8 cellular contexts compared by ENCODE assay signal in the genomic region with DNA sequence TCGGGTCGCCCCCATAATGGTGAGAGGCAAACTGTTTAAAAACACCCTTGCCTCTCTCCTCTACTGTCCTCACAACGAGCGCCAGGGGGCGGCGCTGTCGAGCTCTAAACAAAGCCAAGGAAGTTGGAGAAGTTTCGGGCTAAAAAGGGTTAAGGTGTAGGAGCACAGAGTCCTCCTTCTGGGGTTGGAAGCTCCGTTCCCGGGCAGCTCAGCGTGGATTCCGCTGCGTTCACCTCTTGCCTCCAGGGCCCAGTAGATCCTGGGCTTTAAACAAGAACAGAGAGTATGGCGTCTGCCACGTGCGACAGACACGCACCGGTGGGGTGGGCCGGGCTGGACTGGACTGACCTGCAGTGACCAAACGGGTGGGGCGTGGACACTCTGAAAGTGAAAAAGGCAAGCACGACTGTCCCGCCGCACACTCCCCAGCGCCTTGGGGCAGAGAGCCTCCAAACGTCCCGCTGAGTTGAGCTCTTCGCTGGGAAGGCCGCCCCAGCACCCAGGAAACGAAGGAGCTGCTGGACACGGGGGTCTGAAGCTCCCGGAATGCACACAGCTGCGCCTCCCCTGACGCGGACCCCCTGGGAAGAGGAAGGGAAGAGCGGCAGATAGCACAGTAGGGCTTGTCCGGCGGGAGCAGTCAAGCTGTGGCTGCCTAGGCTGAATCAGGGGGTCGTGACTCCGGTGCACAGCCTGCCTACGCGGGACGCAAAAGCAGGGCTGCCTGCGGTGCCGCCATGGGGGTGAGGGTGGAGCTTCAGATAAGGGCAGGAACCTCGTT. TPM values are rescaled to one million over a fixed set of nuclear protein-coding genes. Genes with fewer than 3 reads are reported as not detected.
DNase-seq lines count a peak whose midpoint lies in the region; ATAC-seq, FAIRE-seq and TF ChIP-seq lines count a peak whose summit lies in the region.

No MANE protein-coding gene starts in this region.

- DNase-seq in CD4-positive, alpha-beta memory T cell: peak in 1 of 5 donors; percentile 16
- peak; percentile 52 for DNase-seq in IMR-90
- DNase-seq in activated CD8-positive, alpha-beta T cell treated with anti-CD3 and anti-CD28 coated beads for 36 hours: peak; percentile 66
- DNase-seq in Right ventricle myocardium superior: peak; percentile 93
- no peak for DNase-seq in GM12892 (ENCODE audit: insufficient read length)

- WGBS in IMR-90 (ENCODE audit: extremely low coverage in 2 of 2, insufficient read length in 1 of 2), 2 experiments: 15% methylated on average over 17 of the region's 46 CpGs; no CpG with 5 or more reads in 1 of the 2 experiments

- H2BK15ac ChIP-seq in IMR-90 (ENCODE audit: low read depth, low read length): no peak overlapping the region

- no peaks in the 10 kb centered on the region for H3K36me3 Mint-ChIP-seq in CD4-positive, alpha-beta memory T cell
- no peaks in the 10 kb centered on the region for H3K36me3 Mint-ChIP-seq in activated CD8-positive, alpha-beta T cell treated with anti-CD3 and anti-CD28 coated beads for 36 hours (ENCODE audit: low read depth)

- H3K4me1 ChIP-seq in CD4-positive, alpha-beta memory T cell (ENCODE audit: insufficient read depth, low read length): peaks cover 6% of the 10 kb centered on the region
- H3K4me1 ChIP-seq in IMR-90 (ENCODE audit: control insufficient read depth, insufficient read depth, low read length) (peaks cover 4% of the 10 kb centered on the region; the same call in 1 of the 2 replicates), neutrophil (ENCODE audit: control insufficient read depth in 1 of 2, insufficient read depth in 1 of 2, low read depth in 1 of 2, low read length in 1 of 2) (peaks cover 29 to 39% of the 10 kb centered on the region in 2 experiments)

- no peak overlapping the region for H3K27ac ChIP-seq in CD4-positive, alpha-beta memory T cell (ENCODE audit: low read depth, low read length)
- H3K27ac ChIP-seq in IMR-90 (ENCODE audit: insufficient read depth, low read length) (no peak overlapping the region; the same call in 1 of the 2 replicates), neutrophil (peak overlapping the region; percentile 93)

- no peak overlapping the region for H3K4ac ChIP-seq in IMR-90 (ENCODE audit: low read depth, low read length)

- H3K4me1 Mint-ChIP-seq in CD4-positive, alpha-beta memory T cell: peaks cover 0 to 4% (median under 1%) of the 10 kb centered on the region in 4 donors
- H3K4me1 Mint-ChIP-seq in activated CD8-positive, alpha-beta T cell treated with anti-CD3 and anti-CD28 coated beads for 36 hours (ENCODE audit: low read depth): no peaks in the 10 kb centered on the region

- H3K9ac ChIP-seq in IMR-90 (ENCODE audit: low read depth, low read length): peak overlapping the region; percentile 20; the same call in 1 of the 2 replicates

- no peak overlapping the region for H4K8ac ChIP-seq in IMR-90 (ENCODE audit: low read depth in 2 of 2, low read length in 2 of 2)

- H4K91ac ChIP-seq in IMR-90 (ENCODE audit: insufficient read depth, low read depth, low read length): no peak overlapping the region

- no peaks in the 10 kb centered on the region for H3K9me1 ChIP-seq in IMR-90 (ENCODE audit: insufficient read depth, low read length)

- H3K4me3 ChIP-seq in CD4-positive, alpha-beta memory T cell (ENCODE audit: low read length in 2 of 2): no peak overlapping the region
- peak overlapping the region; percentile 31 for H3K4me3 ChIP-seq in IMR-90 (ENCODE audit: insufficient read depth, low read depth, low read length)
- peak overlapping the region; percentile 83 to 92 for H3K4me3 ChIP-seq in neutrophil (ENCODE audit: low read depth in 1 of 2, low read length in 1 of 2)

- CTCF ChIA-PET in CD4-positive, alpha-beta memory T cell (lab: Charles Lee; ENCODE audit: partially characterized antibody): interaction anchor here (1.5 kb wide), 1 partner anchor 186 kb away, joined by 3 read pairs; no protein-coding TSS in a partner anchor
- CTCF ChIA-PET in IMR-90 (lab: Yijun Ruan, JAX): interaction anchor here (0.9 to 2.6 kb wide), 6 partner anchors 11 to 359 kb away, joined by 3 to 7 read pairs (median 4); no protein-coding TSS in a partner anchor
- CTCF ChIA-PET in activated CD8-positive, alpha-beta T cell treated with anti-CD3 and anti-CD28 coated beads for 36 hours (lab: Charles Lee): interaction anchor here (1.0 to 1.4 kb wide), 3 partner anchors 10 to 299 kb away, joined by 4 to 6 read pairs (median 5); no protein-coding TSS in a partner anchor

- peaks cover 0 to 8% (median 0%) of the 10 kb centered on the region in 8 donors for H3K9me3 Mint-ChIP-seq in CD4-positive, alpha-beta memory T cell
- no peaks in the 10 kb centered on the region for H3K9me3 Mint-ChIP-seq in activated CD8-positive, alpha-beta T cell treated with anti-CD3 and anti-CD28 coated beads for 36 hours

- H3K36me3 ChIP-seq in CD4-positive, alpha-beta memory T cell (ENCODE audit: insufficient read depth, low read length): no peaks in the 10 kb centered on the region
- no peaks in the 10 kb centered on the region for H3K36me3 ChIP-seq in IMR-90 (ENCODE audit: control insufficient read depth, insufficient read depth, low read length)
- no peaks in the 10 kb centered on the region for H3K36me3 ChIP-seq in neutrophil

- H3K9me3 ChIP-seq in CD4-positive, alpha-beta memory T cell (ENCODE audit: control insufficient read depth in 1 of 2, low read length in 2 of 2): no peaks in the 10 kb centered on the region
- H3K9me3 ChIP-seq in IMR-90 (ENCODE audit: control insufficient read depth, insufficient read depth, low read length) (peaks cover 4% of the 10 kb centered on the region; the same call in 1 of the 2 replicates), neutrophil (no peaks in the 10 kb centered on the region)

- peak overlapping the region; percentile 82 for H3K4me2 ChIP-seq in IMR-90 (ENCODE audit: low read depth, low read length)

- ATAC-seq in IMR-90 (ENCODE audit: low read depth) (peak; percentile 54), Right ventricle myocardium superior (ENCODE audit: poor library complexity) (peak; percentile 60), GM21529 (IDR thresholded peaks at IDR 0.05; ENCODE audit: unreplicated experiment) (no peak), HG03039 (IDR thresholded peaks at IDR 0.05; ENCODE audit: unreplicated experiment) (no peak)
- peak; percentile 20 for ATAC-seq in activated CD8-positive, alpha-beta T cell treated with anti-CD3 and anti-CD28 coated beads for 36 hours

- FAIRE-seq in GM12892 (lab: Jason Lieb, UNC): no peak

- H3K27me3 ChIP-seq in CD4-positive, alpha-beta memory T cell (ENCODE audit: insufficient read depth, low read length): peaks cover 3% of the 10 kb centered on the region
- H3K27me3 ChIP-seq in IMR-90 (ENCODE audit: control insufficient read depth, insufficient read depth, low read length) (peaks cover 74% of the 10 kb centered on the region), neutrophil (peaks cover 90% of the 10 kb centered on the region)

- no peak overlapping the region for H4K5ac ChIP-seq in IMR-90 (ENCODE audit: low read depth, low read length)

- no peak overlapping the region for H3K56ac ChIP-seq in IMR-90 (ENCODE audit: extremely low read depth, insufficient read depth, low read length)

- no TSS peak for BruUV-seq in IMR-90 (replicated peaks; lab: Mats Ljungman, UMichigan)

- intact Hi-C loops in CD4-positive, alpha-beta memory T cell (cut with micrococcal nuclease): no loop called here
- intact Hi-C loops in IMR-90 (cut with micrococcal nuclease): loop anchor here (1.0 kb wide), 1 partner anchor 289 kb away; no protein-coding TSS in a partner anchor
- intact Hi-C loops in activated CD8-positive, alpha-beta T cell treated with anti-CD3 and anti-CD28 coated beads for 36 hours (cut with micrococcal nuclease): no loop called here
- intact Hi-C loops in Right ventricle myocardium superior (cut with DNase I): loop anchor here (5.0 to 10.0 kb wide), 2 partner anchors 154 to 186 kb away; no protein-coding TSS in a partner anchor

- peak overlapping the region; percentile 86 for H2AFZ ChIP-seq in IMR-90 (replicated peaks; ENCODE audit: low read length, poor library complexity)

- TF ChIP-seq POLR2A in IMR-90 (IDR thresholded peaks at IDR 0.05; ENCODE audit: low read depth, low read length) (no peak), GM12892 (IDR thresholded peaks at IDR 0.05; ENCODE audit: low read depth, low read length) (no peak)

- POLR2A ChIA-PET in CD4-positive, alpha-beta memory T cell (lab: Charles Lee; ENCODE audit: partially characterized antibody): no interaction called here
- POLR2A ChIA-PET in IMR-90 (lab: Charles Lee; ENCODE audit: unreplicated experiment): no interaction called here
- POLR2A ChIA-PET in activated CD8-positive, alpha-beta T cell treated with anti-CD3 and anti-CD28 coated beads for 36 hours (lab: Charles Lee): no interaction called here

- no peak overlapping the region for H3K18ac ChIP-seq in IMR-90 (ENCODE audit: low read depth, low read length)

- no peaks in the 10 kb centered on the region; the same call in 1 of the 2 replicates for H4K20me1 ChIP-seq in IMR-90 (ENCODE audit: insufficient read depth, low read length)

- peak overlapping the region in 5 of 8 donors; percentile 6 to 77 (median 17) for H3K4me3 Mint-ChIP-seq in CD4-positive, alpha-beta memory T cell
- no peak overlapping the region for H3K4me3 Mint-ChIP-seq in activated CD8-positive, alpha-beta T cell treated with anti-CD3 and anti-CD28 coated beads for 36 hours

- H3K23ac ChIP-seq in IMR-90 (ENCODE audit: low read depth, low read length): no peak overlapping the region

- H3K14ac ChIP-seq in IMR-90 (replicated peaks; ENCODE audit: low read depth, low read length): no peak overlapping the region

- peak overlapping the region in 1 of 7 donors; percentile 63 for H3K27ac Mint-ChIP-seq in CD4-positive, alpha-beta memory T cell
- no peak overlapping the region for H3K27ac Mint-ChIP-seq in activated CD8-positive, alpha-beta T cell treated with anti-CD3 and anti-CD28 coated beads for 36 hours

- peak; percentile 67 for TF ChIP-seq RAD21 in IMR-90 (IDR thresholded peaks at IDR 0.05; ENCODE audit: low read length)

- no peak overlapping the region for H2BK5ac ChIP-seq in IMR-90 (ENCODE audit: low read depth, low read length, poor library complexity, severe bottlenecking)

- H2BK120ac ChIP-seq in IMR-90 (ENCODE audit: low read depth, low read length): no peak overlapping the region

- dilution Hi-C loops in IMR-90 (cut with HindIII; ENCODE audit: low sequenced_read_pairs, unreplicated experiment): no loop called here

- H2BK20ac ChIP-seq in IMR-90 (ENCODE audit: low read depth, low read length): no peak overlapping the region

- in situ Hi-C loops in IMR-90 (cut with MboI; ENCODE audit: low sequenced_read_pairs): loop anchor here (10.0 kb wide), 1 partner anchor 294 kb away; no protein-coding TSS in a partner anchor

- TF ChIP-seq CTCF in IMR-90 (conservative IDR thresholded peaks at IDR 0.05; ENCODE audit: low read depth, low read length) (peak; percentile 63), neutrophil (IDR thresholded peaks at IDR 0.05) (peak; percentile 71)
- peak; percentile 39 for TF ChIP-seq CTCF in activated CD8-positive, alpha-beta T cell treated with anti-CD3 and anti-CD28 coated beads for 36 hours (IDR thresholded peaks at IDR 0.05)

- H2AK9ac ChIP-seq in IMR-90 (replicated peaks; ENCODE audit: low read depth, low read length, poor library complexity): peak overlapping the region; percentile 56

- peaks cover 21 to 29% of the 10 kb centered on the region in 2 donors for H3K27me3 Mint-ChIP-seq in CD4-positive, alpha-beta memory T cell
- H3K27me3 Mint-ChIP-seq in activated CD8-positive, alpha-beta T cell treated with anti-CD3 and anti-CD28 coated beads for 36 hours: peaks cover 49% of the 10 kb centered on the region

- no peaks in the 10 kb centered on the region for H3K79me1 ChIP-seq in IMR-90 (ENCODE audit: low read depth in 1 of 2, low read length in 2 of 2)

- no peak overlapping the region for H2AK5ac ChIP-seq in IMR-90 (ENCODE audit: low read depth, low read length)

RNA-seq across cellular contexts. Expression of a gene that starts 1.6 kb away (rescaled TPM):
- under 1 TPM; 0.29 to 0.50 TPM for total RNA-seq in CD4-positive, alpha-beta memory T cell
- polyA plus RNA-seq in CD4-positive, alpha-beta memory T cell: under 1 TPM in 1 of 2 donors, not detected in 1; 0.05 TPM
- total RNA-seq in IMR-90 (2012; rRNA removed): under 0.01 TPM in 1 of 2 replicates, not detected in the other
- polyA plus RNA-seq in IMR-90 (2012; rRNA removed): 0.07 and 0.09 TPM in 2 replicates
- 0.08 and 0.09 TPM in 2 replicates for polyA plus RNA-seq in IMR-90 (2012; cell fraction: cytosol; rRNA removed)
- polyA plus RNA-seq in IMR-90 (2012; cell fraction: nucleus; rRNA removed; ENCODE audit: low replicate concordance): 0.09 and 0.15 TPM in 2 replicates
- not detected for total RNA-seq in activated CD8-positive, alpha-beta T cell treated with anti-CD3 and anti-CD28 coated beads for 36 hours
- 11.8 TPM for total RNA-seq in Right ventricle myocardium superior
- polyA plus RNA-seq in GM12892 (2012; ENCODE audit: missing spikeins): not detected

RNA-seq across cellular contexts. Expression of a gene that starts 15.9 kb away (rescaled TPM):
- not detected for total RNA-seq in CD4-positive, alpha-beta memory T cell
- polyA plus RNA-seq in CD4-positive, alpha-beta memory T cell: not detected
- total RNA-seq in IMR-90 (2012; rRNA removed) (not detected in 2 replicates), Right ventricle myocardium superior (not detected)
- polyA plus RNA-seq in IMR-90 (2012; rRNA removed): not detected in 2 replicates
- polyA plus RNA-seq in IMR-90 (2012; cell fraction: cytosol; rRNA removed): not detected in 2 replicates
- not detected in 2 replicates for polyA plus RNA-seq in IMR-90 (2012; cell fraction: nucleus; rRNA removed; ENCODE audit: low replicate concordance)
- total RNA-seq in activated CD8-positive, alpha-beta T cell treated with anti-CD3 and anti-CD28 coated beads for 36 hours: not detected
- not detected for polyA plus RNA-seq in GM12892 (2012; ENCODE audit: missing spikeins)

RNA-seq across cellular contexts. Expression of a gene that starts 35.1 kb away (rescaled TPM):
- total RNA-seq in CD4-positive, alpha-beta memory T cell: 1 to 10 TPM; 1.2 to 1.3 TPM
- polyA plus RNA-seq in CD4-positive, alpha-beta memory T cell: under 1 TPM in 1 of 2 donors, not detected in 1; 0.55 TPM
- under 0.01 TPM in 1 of 2 replicates, not detected in the other for total RNA-seq in IMR-90 (2012; rRNA removed)
- 0.02 TPM in 1 of 2 replicates, not detected in the other for polyA plus RNA-seq in IMR-90 (2012; rRNA removed)
- polyA plus RNA-seq in IMR-90 (2012; cell fraction: cytosol; rRNA removed): not detected in 2 replicates
- polyA plus RNA-seq in IMR-90 (2012; cell fraction: nucleus; rRNA removed; ENCODE audit: low replicate concordance): not detected in 2 replicates
- under 1 TPM; 0.11 TPM for total RNA-seq in activated CD8-positive, alpha-beta T cell treated with anti-CD3 and anti-CD28 coated beads for 36 hours
- total RNA-seq in Right ventricle myocardium superior: 37.0 TPM
- polyA plus RNA-seq in GM12892 (2012; ENCODE audit: missing spikeins): 1.1 TPM

Comparison
In these comparisons a context has a peak if more than half of its experiments do, and no peak if none do; other contexts are left out.
1. H3K4me3 ChIP-seq: peak in IMR-90 (single experiment) and neutrophil (2 of 2); none in CD4-positive, alpha-beta memory T cell (0 of 2).
2. ATAC-seq: peak in IMR-90 (single experiment), activated CD8-positive, alpha-beta T cell treated with anti-CD3 and anti-CD28 coated beads for 36 hours (single experiment) and Right ventricle myocardium superior (single experiment); none in GM21529 (single experiment) and HG03039 (single experiment).
3. RNA of a gene that starts 35.1 kb away (total RNA-seq): 37.0 TPM in Right ventricle myocardium superior (single experiment); 1.2 to 1.3 TPM in CD4-positive, alpha-beta memory T cell, 0.11 TPM in activated CD8-positive, alpha-beta T cell treated with anti-CD3 and anti-CD28 coated beads for 36 hours and under 0.01 TPM in IMR-90; every median in the first group is over 10 times any median in the second.
4. intact Hi-C loops: an anchor here in IMR-90 (1.0 kb wide) and Right ventricle myocardium superior (5.0 to 10.0 kb wide); none called in CD4-positive, alpha-beta memory T cell and activated CD8-positive, alpha-beta T cell treated with anti-CD3 and anti-CD28 coated beads for 36 hours.
5. Peak in every context shown above with its lines, with median percentiles within 50 percentile points of each other: CTCF ChIP-seq.